8 cellular contexts compared by ENCODE assay signal in the genomic region with DNA sequence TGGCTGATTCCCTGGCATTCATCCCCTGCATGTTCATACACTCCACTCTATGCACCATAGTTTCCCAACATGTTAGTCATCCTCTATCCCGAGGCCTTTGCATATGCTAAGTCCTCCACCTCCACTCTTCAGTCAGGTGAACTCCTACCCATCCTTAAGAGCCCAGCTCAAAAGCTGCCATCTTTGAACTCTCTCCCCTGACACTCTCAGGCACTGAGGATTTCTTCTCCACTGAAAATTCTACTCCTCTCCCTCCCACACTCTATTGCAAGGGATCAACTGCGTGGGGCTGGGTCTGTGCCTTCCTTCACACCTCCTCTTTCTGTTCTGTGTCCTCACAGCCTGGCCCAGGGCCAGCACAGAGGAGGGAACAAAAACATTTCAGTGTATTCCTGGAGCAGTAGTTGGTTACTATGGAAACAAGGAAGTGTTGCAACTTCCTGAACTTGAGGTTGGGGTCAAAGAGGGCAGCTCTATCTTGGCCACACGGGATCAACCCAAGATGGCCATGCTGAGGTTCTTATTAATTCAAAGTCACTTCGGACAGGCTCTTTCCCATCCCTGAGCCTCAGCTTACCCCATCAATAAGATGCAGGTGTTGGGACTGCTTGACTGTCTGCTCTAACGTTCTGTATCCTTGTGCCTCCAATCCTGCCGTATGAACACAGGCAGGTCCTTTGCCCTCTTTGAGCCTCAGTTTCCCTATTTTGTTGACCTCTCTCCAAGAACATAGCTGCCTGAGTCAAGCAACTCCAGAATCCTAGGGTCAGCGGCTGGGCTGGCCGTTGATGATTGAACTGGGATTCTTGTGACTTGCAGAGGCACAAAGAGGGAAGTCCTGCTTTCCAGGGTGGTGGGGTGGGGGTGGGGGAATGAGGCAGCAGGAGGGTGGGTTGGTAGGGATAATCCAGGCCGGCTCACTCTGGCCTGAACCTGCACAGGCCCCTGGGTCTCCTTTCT. TPM values are rescaled to one million over a fixed set of nuclear protein-coding genes. Genes with fewer than 3 reads are reported as not detected.
A peak's percentile ranks its signal among the peaks of the same experiment; 100 is the strongest.
DNase-seq lines count a peak whose midpoint lies in the region; ATAC-seq and TF ChIP-seq lines count a peak whose summit lies in the region.

No MANE protein-coding gene starts in this region.

- no peaks in the 10 kb centered on the region for H3K27me3 ChIP-seq in smooth muscle cell (ENCODE audit: low read depth)

- H3K4me1 ChIP-seq in smooth muscle cell (ENCODE audit: low read depth), result peaks cover 27% of the 10 kb centered on the region

- H4K20me1 ChIP-seq in smooth muscle cell (ENCODE audit: low read depth), result peaks cover 98% of the 10 kb centered on the region

- H3F3A ChIP-seq in smooth muscle cell (ENCODE audit: low read depth), result peaks cover 11% of the 10 kb centered on the region

- H3K4me2 ChIP-seq in smooth muscle cell, result peak overlapping the region; percentile 46

- no peaks in the 10 kb centered on the region for H3K36me3 ChIP-seq in smooth muscle cell (ENCODE audit: low read depth)

- peak; percentile 43 for DNase-seq in NCI-H748 (lab: John Stamatoyannopoulos, UW; ENCODE audit: unreplicated experiment)
- DNase-seq in NCI-H748 treated with DMSO at 0.1 percent for 48 hours (lab: John Stamatoyannopoulos, UW), result no peak
- peak; percentile 39 for DNase-seq in NCI-H69 (lab: John Stamatoyannopoulos, UW)
- peak; percentile 40 for DNase-seq in brain pericyte (ENCODE audit: low read depth, low spot score)
- DNase-seq in iris pigment epithelial cell (ENCODE audit: low read depth), result peak; percentile 92
- no peak for DNase-seq in smooth muscle cell (lab: John Stamatoyannopoulos, UW; ENCODE audit: unreplicated experiment)

- WGBS in smooth muscle cell (ENCODE audit: low lambda C conversion rate), result 65% methylated on average over 9 of the region's 9 CpGs

- TF ChIP-seq CTCF in smooth muscle cell (IDR thresholded peaks at IDR 0.05; ENCODE audit: borderline replicate concordance, insufficient read depth, poor library complexity, severe bottlenecking), result no peak

- peaks cover 93% of the 10 kb centered on the region for H3K79me2 ChIP-seq in smooth muscle cell (ENCODE audit: low read depth)

- no peak overlapping the region for H2AFZ ChIP-seq in smooth muscle cell (ENCODE audit: low read depth)

- no peak overlapping the region for H3K4me3 ChIP-seq in smooth muscle cell

- H3K9me3 ChIP-seq in smooth muscle cell (replicated peaks; ENCODE audit: low read depth), result no peaks in the 10 kb centered on the region

- ATAC-seq in HG02763 (IDR thresholded peaks at IDR 0.05; ENCODE audit: unreplicated experiment) (no peak), HG03460 (IDR thresholded peaks at IDR 0.05; ENCODE audit: unreplicated experiment) (no peak)

- H3K27ac ChIP-seq in smooth muscle cell (ENCODE audit: low read depth), result peak overlapping the region; percentile 99

- H3K9ac ChIP-seq in smooth muscle cell (ENCODE audit: low read depth), result peak overlapping the region; percentile 52

RNA-seq across cellular contexts. Expression of a gene that starts 15.5 kb away (rescaled TPM):
- 12.0 and 31.3 TPM in 2 replicates for total RNA-seq in smooth muscle cell
- 24.2 and 28.9 TPM in 2 replicates for polyA plus RNA-seq in smooth muscle cell

Comparison
In these comparisons a context has a peak if more than half of its experiments do, and no peak if none do; other contexts are left out.
1. DNase-seq: peak in NCI-H748 (single experiment), NCI-H69 (single experiment), brain pericyte (single experiment) and iris pigment epithelial cell (single experiment); none in NCI-H748 treated with DMSO at 0.1 percent for 48 hours (single experiment) and smooth muscle cell (single experiment).